Comparison of ENCODE assay signal across 8 cellular contexts in genomic region chr1:204377800-204378608, GRCh38. TPM values are rescaled to one million over a fixed set of nuclear protein-coding genes. Genes with fewer than 3 reads are reported as not detected.
DNase-seq lines count a peak whose midpoint lies in the region.

No MANE protein-coding gene starts in this region.

- H3K36me3 ChIP-seq in ectodermal cell (ENCODE audit: control insufficient read depth, insufficient read depth, low read length): no peaks in the 10 kb centered on the region
- H3K36me3 ChIP-seq in mesodermal cell (ENCODE audit: control insufficient read depth, insufficient read depth, low read length): no peaks in the 10 kb centered on the region

- DNase-seq in SIG-M5 treated with dmso at 0.1 percent for 504 hours (lab: John Stamatoyannopoulos, UW; ENCODE audit: unreplicated experiment) (peak; percentile 63), SIG-M5 (lab: John Stamatoyannopoulos, UW) (no peak), NCI-H1436 (lab: John Stamatoyannopoulos, UW) (peak; percentile 75), cerebellar nuclear complex (lab: John Stamatoyannopoulos, UW) (no peak)
- DNase-seq in activated CD4-positive, alpha-beta T cell treated with anti-CD3 and anti-CD28 coated beads for 1 hour: peak; percentile 38
- peak in 5 of 6 experiments; percentile 11 to 54 (median 42) for DNase-seq in stimulated activated naive CD4-positive, alpha-beta T cell (lab: John Stamatoyannopoulos, UW)

- H3K4me3 ChIP-seq in ectodermal cell (ENCODE audit: insufficient read depth, low read depth, low read length): peak overlapping the region; percentile 16
- H3K4me3 ChIP-seq in mesodermal cell (ENCODE audit: extremely low read depth, insufficient read depth, low read length, poor library complexity, severe bottlenecking): peak overlapping the region; percentile 36

- H3K4me1 ChIP-seq in ectodermal cell (ENCODE audit: control insufficient read depth, insufficient read depth, low read length) (peaks cover 10% of the 10 kb centered on the region), mesodermal cell (ENCODE audit: control insufficient read depth, insufficient read depth, low read length, poor library complexity, severe bottlenecking) (peaks cover 13% of the 10 kb centered on the region)

- no peak overlapping the region for H3K27ac ChIP-seq in ectodermal cell (ENCODE audit: insufficient read depth, low read depth, low read length, poor library complexity, severe bottlenecking)
- no peak overlapping the region for H3K27ac ChIP-seq in mesodermal cell (ENCODE audit: low read depth, low read length, severe bottlenecking)

- H3K27me3 ChIP-seq in ectodermal cell (ENCODE audit: control insufficient read depth, insufficient read depth, low read length, poor library complexity, severe bottlenecking): peaks cover 90% of the 10 kb centered on the region

- no peaks in the 10 kb centered on the region for H3K9me3 ChIP-seq in ectodermal cell (ENCODE audit: control insufficient read depth, low read length)
- no peaks in the 10 kb centered on the region for H3K9me3 ChIP-seq in mesodermal cell (ENCODE audit: control insufficient read depth, low read length)

- WGBS in ectodermal cell, 2 experiments: 1 to 2% methylated on average over 54 of the region's 54 CpGs
- WGBS in mesodermal cell (ENCODE audit: insufficient coverage in 2 of 2), 2 experiments: 0 to 1% methylated on average over 47 to 52 of the region's 54 CpGs

RNA-seq across cellular contexts. Expression of gene PLEKHA6, which starts 18.3 kb away (rescaled TPM):
- polyA plus RNA-seq in ectodermal cell (2013, experiment 1 of 4): 6.3 TPM
- polyA plus RNA-seq in ectodermal cell (2013, experiment 2 of 4): 5.9 TPM
- polyA plus RNA-seq in ectodermal cell (2013, experiment 3 of 4): 4.2 TPM
- polyA plus RNA-seq in ectodermal cell (2013, experiment 4 of 4): 4.6 TPM
- 7.6 TPM for polyA plus RNA-seq in mesodermal cell (2013, experiment 1 of 2)
- polyA plus RNA-seq in mesodermal cell (2013, experiment 2 of 2): 9.2 TPM

RNA-seq across cellular contexts. Expression of gene PPP1R15B, which starts 33.6 kb away (rescaled TPM):
- 30.9 TPM for polyA plus RNA-seq in ectodermal cell (2013, experiment 1 of 4)
- polyA plus RNA-seq in ectodermal cell (2013, experiment 2 of 4): 34.1 TPM
- polyA plus RNA-seq in ectodermal cell (2013, experiment 3 of 4): 25.7 TPM
- 26.7 TPM for polyA plus RNA-seq in ectodermal cell (2013, experiment 4 of 4)
- polyA plus RNA-seq in mesodermal cell (2013, experiment 1 of 2): 22.3 TPM
- 22.4 TPM for polyA plus RNA-seq in mesodermal cell (2013, experiment 2 of 2)

Comparison
In these comparisons a context has a peak if more than half of its experiments do, and no peak if none do; other contexts are left out.
1. DNase-seq: peak in SIG-M5 treated with dmso at 0.1 percent for 504 hours (single experiment), NCI-H1436 (single experiment), activated CD4-positive, alpha-beta T cell treated with anti-CD3 and anti-CD28 coated beads for 1 hour (single experiment) and stimulated activated naive CD4-positive, alpha-beta T cell (5 of 6); none in SIG-M5 (single experiment) and cerebellar nuclear complex (0 of 2).